ENCODE assay signal across 11 cellular contexts in the genomic region with DNA sequence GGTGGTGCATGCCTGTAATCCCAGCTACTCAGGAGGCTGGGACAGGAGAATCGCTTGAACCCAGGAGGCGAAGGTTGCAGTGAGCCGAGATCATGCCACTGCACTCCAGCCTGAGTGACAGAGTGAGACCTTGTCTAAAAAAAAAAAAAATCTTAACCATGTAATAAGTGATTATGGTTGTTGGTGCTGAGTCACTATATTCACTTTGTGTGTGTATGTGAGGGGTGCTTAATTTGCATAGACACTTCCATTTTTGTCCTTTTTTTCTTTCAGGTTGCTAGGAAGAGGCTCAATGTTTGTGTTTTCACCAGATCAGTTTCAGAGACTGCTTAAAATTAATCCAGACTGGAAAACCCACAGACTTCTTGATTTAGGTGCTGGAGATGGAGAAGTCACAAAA. TPM values are rescaled to one million over a fixed set of nuclear protein-coding genes. Genes with fewer than 3 reads are reported as not detected.
DNase-seq lines count a peak whose midpoint lies in the region; ATAC-seq and TF ChIP-seq lines count a peak whose summit lies in the region.
"Not testable (repeated sequence)": the region's sequence is repeated elsewhere in the genome, so short reads cannot be mapped to it uniquely, and the experiment has no call there.
"Had no signal": no experiment of that assay in that cellular context is flagged by ENCODE, and none has a peak within 500 bp of the region (broad histone marks: within the 10 kb centered on the region; RNA-seq: fewer than 3 reads in every experiment).

No MANE protein-coding gene starts in this region.

- not testable (repeated sequence) for H4K20me1 ChIP-seq in KMS-11 (ENCODE audit: insufficient read depth)

- not testable (repeated sequence) for H3K9me3 Mint-ChIP-seq in activated T-helper 17 cell treated with anti-CD3 and anti-CD28 coated beads, Interleukin-2, amount 50 U/mL, for 72 hours; mesothelial cell of epicardium

- H3K4me2 ChIP-seq in KMS-11: peak overlapping the region; percentile 0; the same call in 1 of the 2 replicates

- DNase-seq in A673 (ENCODE audit: low spot score) (peak; percentile 42), GM06990 (ENCODE audit: extremely low read depth, insufficient read length) (peak; percentile 13), NB4 (ENCODE audit: low read depth) (peak; percentile 27), superior temporal gyrus (ENCODE audit: extremely low spot score) (peak; percentile 13)
- DNase-seq in SK-N-MC (ENCODE audit: low read depth, low spot score); mesothelial cell of epicardium (ENCODE audit: low spot score in 2 of 2, unreplicated experiment in 2 of 2): not testable (repeated sequence)

- peaks cover 76% of the 10 kb centered on the region for H3K36me3 Mint-ChIP-seq in activated T-helper 17 cell treated with anti-CD3 and anti-CD28 coated beads, Interleukin-2, amount 50 U/mL, for 72 hours (ENCODE audit: low read depth)
- not testable (repeated sequence) for H3K36me3 Mint-ChIP-seq in mesothelial cell of epicardium

- not testable (repeated sequence) for H3K36me3 ChIP-seq in A673 (ENCODE audit: insufficient read depth, low read length, poor library complexity, severe bottlenecking); GM06990 (ENCODE audit: control insufficient read depth, insufficient read depth, low read length); KMS-11 (ENCODE audit: insufficient read depth)
- peaks cover 20% of the 10 kb centered on the region for H3K36me3 ChIP-seq in SK-N-MC (ENCODE audit: insufficient read depth, low read length)

- not testable (repeated sequence) for H3K9ac ChIP-seq in KMS-11
- peak overlapping the region; percentile 42 for H3K9ac ChIP-seq in SK-N-MC (ENCODE audit: insufficient read length)

- H2AFZ ChIP-seq in KMS-11 (ENCODE audit: low read depth): not testable (repeated sequence)

- not testable (repeated sequence) for H3K4me3 ChIP-seq in A673 (ENCODE audit: low read depth, low read length, poor library complexity, severe bottlenecking); GM06990 (replicated peaks; ENCODE audit: low read depth, low read length); KMS-11 (IDR thresholded peaks at IDR 0.05; ENCODE audit: insufficient read depth, low read depth, low read length); NB4 (ENCODE audit: low read depth, low read length)
- H3K4me3 ChIP-seq in SK-N-MC: peak overlapping the region; percentile 54

- not testable (repeated sequence) for H3K4me3 Mint-ChIP-seq in activated T-helper 17 cell treated with anti-CD3 and anti-CD28 coated beads, Interleukin-2, amount 50 U/mL, for 72 hours; mesothelial cell of epicardium

- peaks cover 48% of the 10 kb centered on the region for H3K4me1 ChIP-seq in A673 (ENCODE audit: insufficient read depth, low read length, poor library complexity, severe bottlenecking)
- H3K4me1 ChIP-seq in KMS-11 (ENCODE audit: low read depth, poor library complexity, severe bottlenecking): peaks cover 24% of the 10 kb centered on the region

- ATAC-seq in activated T-helper 17 cell treated with anti-CD3 and anti-CD28 coated beads, Interleukin-2, amount 50 U/mL, for 72 hours (replicated peaks): peak; percentile 39

- CTCF ChIA-PET in A673 (lab: Charles Lee): not testable (repeated sequence)

- TF ChIP-seq POLR2A in NB4 (IDR thresholded peaks at IDR 0.05; ENCODE audit: extremely low read depth, insufficient read length): not testable (repeated sequence)

- H3K27me3 ChIP-seq in A673 (replicated peaks; ENCODE audit: insufficient read depth, low read depth, low read length, poor library complexity); GM06990 (replicated peaks; ENCODE audit: control insufficient read depth, insufficient read depth, low read length); KMS-11 (ENCODE audit: insufficient read depth, low read depth): not testable (repeated sequence)

- H3K4me1 Mint-ChIP-seq in activated T-helper 17 cell treated with anti-CD3 and anti-CD28 coated beads, Interleukin-2, amount 50 U/mL, for 72 hours: peaks cover 29% of the 10 kb centered on the region
- H3K4me1 Mint-ChIP-seq in mesothelial cell of epicardium: peaks cover 14% of the 10 kb centered on the region

- H3K27ac ChIP-seq in A673 (ENCODE audit: low read depth, low read length, poor library complexity, severe bottlenecking) (peak overlapping the region; percentile 53), SK-N-MC (peak overlapping the region; percentile 96)
- not testable (repeated sequence) for H3K27ac ChIP-seq in KMS-11

- peaks cover 12% of the 10 kb centered on the region; the same call in 1 of the 2 replicates for H3K79me2 ChIP-seq in KMS-11 (ENCODE audit: insufficient read depth, low read depth)

- BruUV-seq in A673 (replicated peaks; lab: Mats Ljungman, UMichigan): not testable (repeated sequence)

- intact Hi-C loops in A673 (cut with micrococcal nuclease; ENCODE audit: unreplicated experiment): not testable (repeated sequence)

- POLR2A ChIA-PET in A673 (lab: Charles Lee; ENCODE audit: low non-redundant PET): not testable (repeated sequence)

- TF ChIP-seq CTCF in A673 (conservative IDR thresholded peaks at IDR 0.05; ENCODE audit: low read depth, low read length); GM06990 (IDR thresholded peaks at IDR 0.05; ENCODE audit: insufficient read depth, low read length, poor library complexity, severe bottlenecking); KMS-11 (conservative IDR thresholded peaks at IDR 0.05; ENCODE audit: low read depth, low read length); NB4 (IDR thresholded peaks at IDR 0.05; ENCODE audit: low read depth, low read length); mesothelial cell of epicardium (IDR thresholded peaks at IDR 0.05; ENCODE audit: unreplicated experiment): not testable (repeated sequence)

- H3K27ac Mint-ChIP-seq in activated T-helper 17 cell treated with anti-CD3 and anti-CD28 coated beads, Interleukin-2, amount 50 U/mL, for 72 hours: peak overlapping the region; percentile 47
- peak overlapping the region; percentile 34 for H3K27ac Mint-ChIP-seq in mesothelial cell of epicardium

- H3K27me3 Mint-ChIP-seq in activated T-helper 17 cell treated with anti-CD3 and anti-CD28 coated beads, Interleukin-2, amount 50 U/mL, for 72 hours; mesothelial cell of epicardium (ENCODE audit: low read depth): not testable (repeated sequence)

- not testable (repeated sequence) for H3K9me3 ChIP-seq in A673 (ENCODE audit: low read depth, low read length, poor library complexity, severe bottlenecking); SK-N-MC (ENCODE audit: low read depth, low read length)

RNA-seq across cellular contexts. Expression of gene METTL9, which starts 18.2 kb away (rescaled TPM):
- 145 and 151 TPM in 2 replicates for total RNA-seq in A673 (2021)
- total RNA-seq in activated T-helper 17 cell treated with anti-CD3 and anti-CD28 coated beads, Interleukin-2, amount 50 U/mL, for 72 hours: 10 to 100 TPM; 70.7 to 95.7 TPM
- total RNA-seq in mesothelial cell of epicardium: 138 to 145 TPM (median 142 TPM) in 3 replicates

RNA-seq across cellular contexts. Expression of gene IGSF6, which starts 34.8 kb away (rescaled TPM):
- not detected in 2 replicates for total RNA-seq in A673 (2021)
- under 1 TPM in 1 of 2 donors, not detected in 1; 0.45 TPM for total RNA-seq in activated T-helper 17 cell treated with anti-CD3 and anti-CD28 coated beads, Interleukin-2, amount 50 U/mL, for 72 hours
- not detected in 3 replicates for total RNA-seq in mesothelial cell of epicardium
- total RNA-seq: H7, NCI-H460, SJCRH30 had no signal

RNA-seq across cellular contexts. Expression of gene OTOA, which starts 46.2 kb away (rescaled TPM):
- total RNA-seq in A673 (2021) (0.13 TPM in 1 of 2 replicates, not detected in the other), mesothelial cell of epicardium (0.09 to 0.25 TPM (median 0.25 TPM) in 3 replicates)
- under 1 TPM; 0.16 to 0.28 TPM for total RNA-seq in activated T-helper 17 cell treated with anti-CD3 and anti-CD28 coated beads, Interleukin-2, amount 50 U/mL, for 72 hours
- total RNA-seq: H7, NCI-H460, SJCRH30 had no signal
